8 cellular contexts compared by ENCODE assay signal in the genomic region with DNA sequence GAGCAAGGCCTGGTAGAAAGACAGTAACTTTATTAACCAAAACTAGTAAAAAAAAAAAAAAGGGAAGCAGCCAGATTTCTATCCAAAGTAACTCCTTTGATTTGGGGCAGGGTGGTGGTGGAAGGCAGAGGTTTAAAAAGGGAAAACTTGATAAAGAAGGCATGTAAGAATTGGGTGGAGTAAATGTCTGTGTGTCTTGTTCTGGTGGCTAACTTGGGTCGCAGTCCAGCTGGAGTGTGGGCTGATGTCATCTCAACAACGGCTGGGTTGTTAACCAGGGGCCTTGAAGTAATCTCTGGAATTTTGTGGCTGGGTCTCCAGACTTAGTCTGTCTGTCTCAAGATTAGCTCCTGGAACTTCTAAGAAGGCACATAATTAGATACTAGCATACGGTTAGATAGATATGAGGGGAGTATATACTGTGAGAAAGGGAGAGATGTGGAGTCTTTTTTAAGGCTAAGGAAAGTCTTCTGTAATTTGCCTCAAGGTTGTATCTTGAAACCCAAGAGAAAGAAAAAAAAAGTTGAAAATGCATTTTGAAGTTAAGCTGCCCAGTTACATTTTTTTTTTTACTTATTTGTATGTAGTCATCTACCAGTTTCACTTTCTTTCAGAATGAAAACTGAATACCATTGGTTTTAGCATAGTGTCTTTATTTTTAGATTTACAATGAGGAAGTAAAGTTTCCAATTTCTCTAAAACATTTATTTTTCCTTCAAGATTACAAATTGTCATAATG. TPM values are rescaled to one million over a fixed set of nuclear protein-coding genes. Genes with fewer than 3 reads are reported as not detected.
DNase-seq lines count a peak whose midpoint lies in the region; ATAC-seq, FAIRE-seq and TF ChIP-seq lines count a peak whose summit lies in the region.

No MANE protein-coding gene starts in this region.

- H3K4me3 ChIP-seq in choroid plexus epithelial cell (ENCODE audit: low read depth, low read length) = no peak overlapping the region

- DNase-seq in ELF-1 (ENCODE audit: low read depth, low spot score) = peak; percentile 47
- peak; percentile 58 for DNase-seq in choroid plexus epithelial cell (ENCODE audit: low read depth)
- peak; percentile 48 for DNase-seq in urothelium cell line (ENCODE audit: low spot score)
- no peak for DNase-seq in HuH-7.5 (ENCODE audit: low spot score)
- no peak for DNase-seq in T-helper 9 cell
- DNase-seq in sciatic nerve (ENCODE audit: low spot score) = no peak

- ATAC-seq in GM21367 (IDR thresholded peaks at IDR 0.05; ENCODE audit: unreplicated experiment) (peak; percentile 83), HG03558 (IDR thresholded peaks at IDR 0.05; ENCODE audit: extremely low read depth, unreplicated experiment) (peak; percentile 79), sciatic nerve (no peak)

- no peak for TF ChIP-seq CTCF in choroid plexus epithelial cell (conservative IDR thresholded peaks at IDR 0.05; ENCODE audit: low read depth, low read length)

- intact Hi-C loops in sciatic nerve (cut with DNase I) = no loop called here

- FAIRE-seq in urothelium cell line (lab: Jason Lieb, UNC) = no peak

RNA-seq across cellular contexts. Expression of gene MTHFD2L, which starts 48.3 kb away (rescaled TPM):
- 18.4 TPM for total RNA-seq in sciatic nerve

Comparison
In these comparisons a context has a peak if more than half of its experiments do, and no peak if none do; other contexts are left out.
1. DNase-seq: peak in ELF-1 (single experiment), choroid plexus epithelial cell (single experiment) and urothelium cell line (single experiment); none in HuH-7.5 (single experiment), T-helper 9 cell (single experiment) and sciatic nerve (single experiment).